8 cellular contexts compared by ENCODE assay signal in genomic region chr5:32711693-32712462, GRCh38. TPM values are rescaled to one million over a fixed set of nuclear protein-coding genes. Genes with fewer than 3 reads are reported as not detected.
DNase-seq lines count a peak whose midpoint lies in the region; ATAC-seq and TF ChIP-seq lines count a peak whose summit lies in the region.

No MANE protein-coding gene starts in this region.

- no peak overlapping the region for H4K5ac ChIP-seq in mesendoderm (ENCODE audit: low read length)

- CTCF ChIA-PET in CD8-positive, alpha-beta T cell (lab: Charles Lee) = no interaction called here

- no peak overlapping the region for H2BK15ac ChIP-seq in mesendoderm (replicated peaks; ENCODE audit: low read depth)

- no peak overlapping the region for H2BK5ac ChIP-seq in mesendoderm (ENCODE audit: low read length)

- H3K4me2 ChIP-seq in mesendoderm (ENCODE audit: low read length) = peak overlapping the region; percentile 33

- H3K9me3 Mint-ChIP-seq in CD8-positive, alpha-beta T cell = no peaks in the 10 kb centered on the region

- H3K27me3 Mint-ChIP-seq in CD8-positive, alpha-beta T cell (ENCODE audit: low read depth) = peaks cover 42% of the 10 kb centered on the region

- TF ChIP-seq CTCF in colonic mucosa (IDR thresholded peaks at IDR 0.05) = no peak
- TF ChIP-seq CTCF in CD8-positive, alpha-beta T cell (IDR thresholded peaks at IDR 0.05) = no peak

- DNase-seq in Right ventricle myocardium inferior (ENCODE audit: missing footprints) (no peak), cardiac septum (ENCODE audit: low spot score) (no peak), colonic mucosa (no peak), mesendoderm (peak; percentile 42), aorta (peak; percentile 64 to 85), NCI-H82 treated with DMSO at 0.1 percent for 48 hours (lab: John Stamatoyannopoulos, UW; ENCODE audit: unreplicated experiment) (no peak), T-helper 9 cell (no peak)
- no peak for DNase-seq in CD8-positive, alpha-beta T cell

- no peak overlapping the region for H2AK5ac ChIP-seq in mesendoderm (ENCODE audit: low read length)

- no peak overlapping the region for H2BK120ac ChIP-seq in mesendoderm (ENCODE audit: low read depth, low read length)

- peaks cover 27% of the 10 kb centered on the region for H3K4me1 Mint-ChIP-seq in CD8-positive, alpha-beta T cell (ENCODE audit: low read depth)

- no peak overlapping the region for H3K27ac ChIP-seq in colonic mucosa
- no peak overlapping the region for H3K27ac ChIP-seq in mesendoderm (ENCODE audit: low read depth, low read length)
- H3K27ac ChIP-seq in aorta (ENCODE audit: low read depth in 1 of 2, low read length in 2 of 2) = peak overlapping the region; percentile 19 to 59
- no peak overlapping the region for H3K27ac ChIP-seq in CD8-positive, alpha-beta T cell (ENCODE audit: low read depth, low read length)

- no peak overlapping the region for H3K4ac ChIP-seq in mesendoderm (ENCODE audit: low read depth, low read length)

- H4K8ac ChIP-seq in mesendoderm (ENCODE audit: low read depth, low read length) = no peak overlapping the region

- H3K9me3 ChIP-seq in colonic mucosa (no peaks in the 10 kb centered on the region), aorta (ENCODE audit: control insufficient read depth, low read length) (no peaks in the 10 kb centered on the region)
- no peaks in the 10 kb centered on the region for H3K9me3 ChIP-seq in CD8-positive, alpha-beta T cell (ENCODE audit: low read length)

- WGBS in mesendoderm (ENCODE audit: extremely low coverage, insufficient coverage, low lambda C conversion rate) = no CpG with 5 or more reads among the region's 75 CpGs
- 0 to 1% methylated on average over 62 to 75 of the region's 75 CpGs for WGBS in aorta, 2 donors

- POLR2A ChIA-PET in CD8-positive, alpha-beta T cell (lab: Charles Lee) = no interaction called here

- intact Hi-C loops in Right ventricle myocardium inferior (cut with DNase I) = loop anchor here (5.0 kb wide), 3 partner anchors 140 to 710 kb away; no protein-coding TSS in a partner anchor
- intact Hi-C loops in cardiac septum (cut with DNase I) = loop anchor here (2.0 to 5.0 kb wide), 4 partner anchors 80 to 665 kb away; no protein-coding TSS in a partner anchor
- intact Hi-C loops in colonic mucosa (cut with DNase I) = no loop called here
- intact Hi-C loops in aorta (cut with DNase I) = loop anchor here (5.0 to 10.0 kb wide), 7 partner anchors 65 to 710 kb away; no protein-coding TSS in a partner anchor
- intact Hi-C loops in CD8-positive, alpha-beta T cell (cut with DNase I, micrococcal nuclease) = no loop called here

- no peak overlapping the region for H3K18ac ChIP-seq in mesendoderm (ENCODE audit: low read length)

- no peak overlapping the region for H3K23ac ChIP-seq in mesendoderm (ENCODE audit: low read length)

- no peak overlapping the region for H3K4me3 Mint-ChIP-seq in CD8-positive, alpha-beta T cell

- H3K36me3 ChIP-seq in colonic mucosa (no peaks in the 10 kb centered on the region), mesendoderm (ENCODE audit: control insufficient read depth, insufficient read depth, low read length) (no peaks in the 10 kb centered on the region), aorta (ENCODE audit: control insufficient read depth in 1 of 2, insufficient read depth in 2 of 2, low read length in 1 of 2) (no peaks in the 10 kb centered on the region)
- no peaks in the 10 kb centered on the region for H3K36me3 ChIP-seq in CD8-positive, alpha-beta T cell (ENCODE audit: insufficient read depth, low read length)

- H3K4me1 ChIP-seq in colonic mucosa (no peaks in the 10 kb centered on the region), mesendoderm (ENCODE audit: control insufficient read depth, low read depth, low read length) (peaks cover 4% of the 10 kb centered on the region), aorta (ENCODE audit: control insufficient read depth in 1 of 2, insufficient read depth in 2 of 2, low read length in 2 of 2) (no peaks in the 10 kb centered on the region)
- peaks cover 3% of the 10 kb centered on the region for H3K4me1 ChIP-seq in CD8-positive, alpha-beta T cell (ENCODE audit: insufficient read depth, low read length)

- no peaks in the 10 kb centered on the region for H3K36me3 Mint-ChIP-seq in CD8-positive, alpha-beta T cell

- H3K9ac ChIP-seq in colonic mucosa (ENCODE audit: low read depth in 2 of 2, low read length in 2 of 2) = no peak overlapping the region
- H3K9ac ChIP-seq in mesendoderm (ENCODE audit: low read length) = no peak overlapping the region

- peak; percentile 15 for ATAC-seq in Right ventricle myocardium inferior
- ATAC-seq in aorta (ENCODE audit: low FRiP score) = peak; percentile 51
- no peak for ATAC-seq in CD8-positive, alpha-beta T cell

- no peak overlapping the region for H3K27ac Mint-ChIP-seq in CD8-positive, alpha-beta T cell

- no peaks in the 10 kb centered on the region for H3K79me2 ChIP-seq in mesendoderm (ENCODE audit: control insufficient read depth, insufficient read depth, low read length)

- H3K79me1 ChIP-seq in mesendoderm (ENCODE audit: low read length) = no peaks in the 10 kb centered on the region

- no peak overlapping the region for H3K56ac ChIP-seq in mesendoderm (ENCODE audit: low read length)

- H3K4me3 ChIP-seq in colonic mucosa (peak overlapping the region; percentile 58), mesendoderm (ENCODE audit: low read length) (no peak overlapping the region), aorta (ENCODE audit: low read length in 2 of 2) (peak overlapping the region; percentile 57 to 62)
- H3K4me3 ChIP-seq in CD8-positive, alpha-beta T cell (ENCODE audit: low read depth, low read length) = no peak overlapping the region

- H3K27me3 ChIP-seq in colonic mucosa = peaks cover 32% of the 10 kb centered on the region
- peaks cover 42% of the 10 kb centered on the region for H3K27me3 ChIP-seq in mesendoderm (ENCODE audit: insufficient read depth, low read length, poor library complexity)
- no peaks in the 10 kb centered on the region for H3K27me3 ChIP-seq in aorta (ENCODE audit: control insufficient read depth in 1 of 2, insufficient read depth in 2 of 2, low read length in 1 of 2)
- peaks cover 4% of the 10 kb centered on the region for H3K27me3 ChIP-seq in CD8-positive, alpha-beta T cell (ENCODE audit: insufficient read depth, low read length)

RNA-seq across cellular contexts. Expression of gene NPR3, which starts 0.8 kb away (rescaled TPM):
- total RNA-seq in Right ventricle myocardium inferior = 10.6 TPM
- 44.6 TPM for total RNA-seq in cardiac septum
- 1 to 10 TPM in 1 of 2 donors, under 1 TPM in 1; 0.20 to 3.0 TPM for total RNA-seq in colonic mucosa
- polyA plus RNA-seq in mesendoderm (2013, experiment 1 of 2) = 0.03 TPM
- 0.06 TPM for polyA plus RNA-seq in mesendoderm (2013, experiment 2 of 2)
- 10 to 100 TPM; 15.2 to 29.7 TPM for total RNA-seq in aorta
- 10 to 100 TPM in 1 of 2 donors, 1 to 10 TPM in 1; 7.9 to 11.0 TPM for polyA plus RNA-seq in aorta
- not detected for total RNA-seq in CD8-positive, alpha-beta T cell

Comparison
In these comparisons a context has a peak if more than half of its experiments do, and no peak if none do; other contexts are left out.
1. DNase-seq: peak in mesendoderm (single experiment) and aorta (2 of 2); none in Right ventricle myocardium inferior (single experiment), cardiac septum (single experiment), colonic mucosa (single experiment), NCI-H82 treated with DMSO at 0.1 percent for 48 hours (single experiment), CD8-positive, alpha-beta T cell (0 of 7) and T-helper 9 cell (single experiment).
2. H3K27ac ChIP-seq: peak in aorta (2 of 2); none in colonic mucosa (single experiment), mesendoderm (single experiment) and CD8-positive, alpha-beta T cell (single experiment).
3. H3K4me3 ChIP-seq: peak in colonic mucosa (single experiment) and aorta (2 of 2); none in mesendoderm (single experiment) and CD8-positive, alpha-beta T cell (single experiment).
4. intact Hi-C loops: an anchor here in Right ventricle myocardium inferior (5.0 kb wide), cardiac septum (2.0 to 5.0 kb wide) and aorta (5.0 to 10.0 kb wide); none called in colonic mucosa and CD8-positive, alpha-beta T cell.